28 cellular contexts compared by ENCODE assay signal in the genomic region with DNA sequence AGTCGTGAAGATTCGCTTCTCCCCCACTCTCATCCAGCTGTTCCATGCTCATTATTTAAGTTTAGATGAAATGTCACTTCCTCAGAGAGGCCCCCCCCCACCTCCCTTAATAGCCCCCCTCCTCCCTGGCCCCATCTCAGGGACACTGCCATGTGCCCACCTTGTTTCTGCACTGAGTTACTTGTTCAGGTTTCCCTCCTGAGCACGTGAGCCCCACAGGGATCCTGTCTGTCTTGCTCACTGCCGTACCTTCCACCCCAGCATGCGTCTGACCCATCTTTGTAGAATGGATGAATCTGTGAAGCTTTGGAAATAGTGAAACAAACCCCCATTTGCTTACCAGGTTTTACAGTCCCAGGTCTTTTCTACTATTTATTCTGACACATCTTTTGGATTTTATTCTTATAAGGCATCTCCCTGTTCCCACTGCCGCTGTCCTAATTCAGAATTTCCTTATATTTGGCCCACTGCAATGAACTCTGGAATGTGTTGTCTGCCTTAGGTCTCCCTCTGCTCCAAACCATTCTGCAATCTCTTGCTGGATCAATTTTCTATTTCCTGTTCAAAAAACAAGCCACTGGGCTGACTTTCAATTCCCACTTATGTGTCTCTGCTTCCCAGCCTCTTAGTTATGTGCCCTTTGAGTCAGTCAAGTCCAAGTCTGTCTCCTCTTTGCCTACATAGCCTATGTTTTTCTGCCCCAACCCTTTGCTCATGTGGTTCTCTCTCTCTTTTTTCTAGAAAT.
"Had no signal": no experiment of that assay in that cellular context is flagged by ENCODE, and none has a peak within 500 bp of the region (broad histone marks: within the 10 kb centered on the region; RNA-seq: fewer than 3 reads in every experiment).

No MANE protein-coding gene starts in this region.

- H3K79me2 ChIP-seq: hepatocyte had no signal

- H3K36me3 ChIP-seq: cardiac muscle cell, thyroid gland had no signal

- H3K4me2 ChIP-seq: hepatocyte had no signal

- H3K36me3 Mint-ChIP-seq: activated naive CD4-positive, alpha-beta T cell treated with anti-CD3 and anti-CD28 coated beads, Interleukin-2, amount 50 U/mL, for 72 hours; brain; stimulated activated memory B cell treated with anti-CD40 and anti-IgM and Interleukin-4, amounts not matched to agents 10 μg/mL and 1 μg/mL and 100 μg/mL, for 72 hours; WTC11 had no signal

- H3K4me1 Mint-ChIP-seq: activated CD4-positive, alpha-beta memory T cell treated with anti-CD3 and anti-CD28 coated beads, Interleukin-2, amount 10 ng/mL, durations not matched to agents 7 days and 5 days; activated CD4-positive, alpha-beta T cell treated with anti-CD3 and anti-CD28 coated beads, Interleukin-2, amount 10 ng/mL, durations not matched to agents 7 days and 5 days; stimulated activated memory B cell treated with anti-CD40 and anti-IgM and Interleukin-4, amounts not matched to agents 10 μg/mL and 1 μg/mL and 100 μg/mL, for 72 hours; stimulated activated naive CD8-positive, alpha-beta T cell treated with anti-CD3 and anti-CD28 coated beads, Interleukin-15, amount 100 ng/mL, for 72 hours; T-helper 17 cell had no signal

- H3K27ac ChIP-seq: cardiac muscle cell, epithelial cell of prostate, hepatocyte, thyroid gland had no signal

- H3K27me3 Mint-ChIP-seq: activated CD4-positive, alpha-beta T cell treated with anti-CD3 and anti-CD28 coated beads, Interleukin-2, amount 10 ng/mL, durations not matched to agents 7 days and 5 days; brain; stimulated activated memory B cell treated with anti-CD40 and anti-IgM and Interleukin-4, amounts not matched to agents 10 μg/mL and 1 μg/mL and 100 μg/mL, for 72 hours had no signal

- H3K4me3 ChIP-seq: cardiac muscle cell, hepatocyte, thyroid gland had no signal

- H3K9me3 ChIP-seq: thyroid gland had no signal

- H2AFZ ChIP-seq: hepatocyte had no signal

- H3K9me3 Mint-ChIP-seq: activated CD4-positive, alpha-beta memory T cell treated with anti-CD3 and anti-CD28 coated beads, Interleukin-2, amount 10 ng/mL, durations not matched to agents 7 days and 5 days; activated CD4-positive, alpha-beta T cell treated with anti-CD3 and anti-CD28 coated beads, Interleukin-2, amount 10 ng/mL, durations not matched to agents 7 days and 5 days; activated naive CD4-positive, alpha-beta T cell treated with anti-CD3 and anti-CD28 coated beads, Interleukin-2, amount 50 U/mL, for 72 hours; activated T-cell treated with anti-CD3 and anti-CD28 coated beads, Interleukin-2, amount 50 U/mL, for 24 hours; dendritic cell treated with granulocyte-macrophage colony-stimulating factor and Interleukin-4, amounts not matched to agents 40 ng/mL and 50 ng/mL, for 4 days; stimulated activated memory B cell treated with anti-CD40 and anti-IgM and Interleukin-4, amounts not matched to agents 10 μg/mL and 1 μg/mL and 100 μg/mL, for 72 hours; stimulated activated naive CD8-positive, alpha-beta T cell treated with anti-CD3 and anti-CD28 coated beads, Interleukin-15, amount 100 ng/mL, for 72 hours had no signal

- H3K4me3 Mint-ChIP-seq: activated CD4-positive, alpha-beta memory T cell treated with anti-CD3 and anti-CD28 coated beads, Interleukin-2, amount 10 ng/mL, durations not matched to agents 7 days and 5 days; activated CD4-positive, alpha-beta T cell treated with anti-CD3 and anti-CD28 coated beads, Interleukin-2, amount 10 ng/mL, durations not matched to agents 7 days and 5 days; activated T-cell treated with anti-CD3 and anti-CD28 coated beads, Interleukin-2, amount 50 U/mL, for 24 hours; brain; dendritic cell treated with granulocyte-macrophage colony-stimulating factor and Interleukin-4, amounts not matched to agents 40 ng/mL and 50 ng/mL, for 4 days; nephron; stimulated activated memory B cell treated with anti-CD40 and anti-IgM and Interleukin-4, amounts not matched to agents 10 μg/mL and 1 μg/mL and 100 μg/mL, for 72 hours; stimulated activated naive CD8-positive, alpha-beta T cell treated with anti-CD3 and anti-CD28 coated beads, Interleukin-15, amount 100 ng/mL, for 72 hours; T-helper 17 cell; WTC11 had no signal

- H3K27me3 ChIP-seq: cardiac muscle cell, hepatocyte, thyroid gland had no signal

- ATAC-seq: activated naive CD4-positive, alpha-beta T cell treated with anti-CD3 and anti-CD28 coated beads, Interleukin-2, amount 50 U/mL, for 72 hours; left cardiac atrium; left ventricle myocardium superior; right cardiac atrium; SK-N-SH treated with all-trans-retinoic acid at 6 μM for 48 hours; stimulated activated memory B cell treated with anti-CD40 and anti-IgM and Interleukin-4, amounts not matched to agents 10 μg/mL and 1 μg/mL and 100 μg/mL, for 72 hours; stimulated activated naive CD8-positive, alpha-beta T cell treated with anti-CD3 and anti-CD28 coated beads, Interleukin-15, amount 100 ng/mL, for 72 hours; T-helper 17 cell; WTC11 had no signal

- H3K4me1 ChIP-seq: thyroid gland had no signal

- DNase-seq: activated CD4-positive, alpha-beta memory T cell treated with anti-CD3 and anti-CD28 coated beads, Interleukin-2, amount 10 ng/mL, durations not matched to agents 7 days and 5 days; activated CD4-positive, alpha-beta T cell treated with anti-CD3 and anti-CD28 coated beads for 1 hour; activated CD4-positive, alpha-beta T cell treated with anti-CD3 and anti-CD28 coated beads, Interleukin-2, amount 10 ng/mL, durations not matched to agents 7 days and 5 days; activated CD8-positive, alpha-beta memory T cell treated with anti-CD3 and anti-CD28 coated beads, Interleukin-2, amount 50 U/mL, for 48 hours; activated T-cell treated with anti-CD3 and anti-CD28 coated beads, Interleukin-2, amount 50 U/mL, for 24 hours; anterior cingulate cortex; foreskin melanocyte; glutamatergic neuron; left cardiac atrium; left ventricle myocardium superior; posterior cingulate gyrus; right cardiac atrium; stimulated activated CD4-positive, alpha-beta T cell treated with anti-CD3 and anti-CD28 coated beads, Interleukin-4, amount 100 ng/mL, for 1 hour; stimulated activated naive CD8-positive, alpha-beta T cell treated with anti-CD3 and anti-CD28 coated beads, Interleukin-15, amount 100 ng/mL, for 72 hours; substantia nigra; T-helper 17 cell; T1000; thyroid gland had no signal

- H3K27ac Mint-ChIP-seq: activated CD4-positive, alpha-beta memory T cell treated with anti-CD3 and anti-CD28 coated beads, Interleukin-2, amount 10 ng/mL, durations not matched to agents 7 days and 5 days; activated CD4-positive, alpha-beta T cell treated with anti-CD3 and anti-CD28 coated beads, Interleukin-2, amount 10 ng/mL, durations not matched to agents 7 days and 5 days; activated naive CD4-positive, alpha-beta T cell treated with anti-CD3 and anti-CD28 coated beads, Interleukin-2, amount 50 U/mL, for 72 hours; activated T-cell treated with anti-CD3 and anti-CD28 coated beads, Interleukin-2, amount 50 U/mL, for 24 hours; dendritic cell treated with granulocyte-macrophage colony-stimulating factor and Interleukin-4, amounts not matched to agents 40 ng/mL and 50 ng/mL, for 4 days; nephron; stimulated activated memory B cell treated with anti-CD40 and anti-IgM and Interleukin-4, amounts not matched to agents 10 μg/mL and 1 μg/mL and 100 μg/mL, for 72 hours; T-helper 17 cell; WTC11 had no signal
